Comparison of ENCODE assay signal across 1 cellular context in the genomic region with DNA sequence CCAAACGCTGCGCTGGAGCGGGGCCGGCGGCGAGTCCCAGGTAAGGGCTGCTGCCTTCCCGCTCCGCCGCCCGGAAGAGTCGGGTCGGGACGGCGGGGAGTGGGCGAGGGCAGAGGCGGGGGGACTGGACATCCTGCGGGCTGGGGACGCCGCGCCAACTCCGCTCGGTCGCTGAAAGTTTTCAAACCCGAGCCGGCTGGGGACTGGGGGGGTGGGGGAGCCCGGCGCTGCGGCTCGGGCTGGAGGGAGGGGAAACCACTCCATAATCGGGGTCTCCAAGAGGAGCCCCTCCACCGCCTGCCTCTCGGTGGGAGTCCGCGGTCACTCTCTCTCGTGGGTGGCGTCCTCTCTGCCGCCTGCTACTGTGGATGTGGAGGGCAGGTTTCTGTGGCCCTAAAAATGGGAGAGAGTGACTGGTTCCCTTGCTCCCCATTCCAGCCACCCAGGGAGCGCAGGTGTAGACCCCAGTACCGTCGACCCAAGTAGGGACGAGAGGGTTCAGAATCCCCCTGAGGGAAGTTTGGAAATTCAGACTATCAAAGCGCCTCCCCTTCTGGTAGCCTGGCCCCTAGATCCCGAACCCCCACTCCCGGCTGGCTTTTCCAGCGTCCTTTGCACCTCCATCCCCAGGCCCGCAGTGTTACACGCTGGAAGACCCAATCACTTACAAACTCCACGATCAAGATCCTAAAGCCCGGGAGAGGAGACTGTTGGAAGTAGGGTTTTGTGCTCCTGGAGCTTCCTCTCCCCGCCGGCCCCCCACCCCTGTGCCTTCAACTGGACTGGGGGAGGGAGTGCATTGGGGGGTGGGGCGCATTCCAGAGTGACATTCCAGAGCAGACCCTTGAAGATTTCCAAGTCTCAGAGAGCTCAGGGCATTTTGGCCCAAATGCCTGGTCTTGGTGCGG.
TF ChIP-seq lines count a peak whose summit lies in the region.

No MANE protein-coding gene starts in this region.

TF ChIP-seq in HepG2, 621 proteins besides CTCF, POLR2A, EP300 and RAD21 (continued from another document and continues in another):
- TF ChIP-seq, protein P1, sequence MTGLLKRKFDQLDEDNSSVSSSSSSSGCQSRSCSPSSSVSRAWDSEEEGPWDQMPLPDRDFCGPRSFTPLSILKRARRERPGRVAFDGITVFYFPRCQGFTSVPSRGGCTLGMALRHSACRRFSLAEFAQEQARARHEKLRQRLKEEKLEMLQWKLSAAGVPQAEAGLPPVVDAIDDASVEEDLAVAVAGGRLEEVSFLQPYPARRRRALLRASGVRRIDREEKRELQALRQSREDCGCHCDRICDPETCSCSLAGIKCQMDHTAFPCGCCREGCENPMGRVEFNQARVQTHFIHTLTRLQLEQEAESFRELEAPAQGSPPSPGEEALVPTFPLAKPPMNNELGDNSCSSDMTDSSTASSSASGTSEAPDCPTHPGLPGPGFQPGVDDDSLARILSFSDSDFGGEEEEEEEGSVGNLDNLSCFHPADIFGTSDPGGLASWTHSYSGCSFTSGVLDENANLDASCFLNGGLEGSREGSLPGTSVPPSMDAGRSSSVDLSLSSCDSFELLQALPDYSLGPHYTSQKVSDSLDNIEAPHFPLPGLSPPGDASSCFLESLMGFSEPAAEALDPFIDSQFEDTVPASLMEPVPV (CRISPR knock-in tag; IDR thresholded peaks at IDR 0.05) = 0 out of 2 replicates have a peak, but pooled peaks have one; percentile 4
- no peak for TF ChIP-seq USF2 (IDR thresholded peaks at IDR 0.05; ENCODE audit: low read depth, low read length)
- TF ChIP-seq USF2 (CRISPR knock-in tag; IDR thresholded peaks at IDR 0.05; ENCODE audit: borderline replicate concordance) = no peak
- TF ChIP-seq, protein P2, sequence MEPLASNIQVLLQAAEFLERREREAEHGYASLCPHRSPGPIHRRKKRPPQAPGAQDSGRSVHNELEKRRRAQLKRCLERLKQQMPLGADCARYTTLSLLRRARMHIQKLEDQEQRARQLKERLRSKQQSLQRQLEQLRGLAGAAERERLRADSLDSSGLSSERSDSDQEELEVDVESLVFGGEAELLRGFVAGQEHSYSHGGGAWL (CRISPR knock-in tag; IDR thresholded peaks at IDR 0.05) = no peak
- no peak for TF ChIP-seq SOX5 (CRISPR knock-in tag; IDR thresholded peaks at IDR 0.05; ENCODE audit: borderline replicate concordance)
- 0 out of 2 replicates have a peak, but pooled peaks have one; percentile 22 for TF ChIP-seq ZSCAN25 (CRISPR knock-in tag; IDR thresholded peaks at IDR 0.05)
- no peak for TF ChIP-seq MATR3 (CRISPR knock-in tag; IDR thresholded peaks at IDR 0.05)
- 0 out of 2 replicates have a peak, but pooled peaks have one; percentile 65 for TF ChIP-seq FOXO4 (CRISPR knock-in tag; conservative IDR thresholded peaks at IDR 0.05)
- TF ChIP-seq PHF8 (CRISPR knock-in tag; IDR thresholded peaks at IDR 0.05) = no peak
- TF ChIP-seq TEAD3 (CRISPR knock-in tag; optimal IDR thresholded peaks at IDR 0.05; ENCODE audit: borderline replicate concordance) = peak; percentile 9
- 0 out of 2 replicates have a peak, but pooled peaks have one; percentile 4 for TF ChIP-seq SIN3A (IDR thresholded peaks at IDR 0.05; ENCODE audit: borderline replicate concordance, low read depth, low read length)
- no peak for TF ChIP-seq FOSL1 (CRISPR knock-in tag; IDR thresholded peaks at IDR 0.05; ENCODE audit: borderline replicate concordance)
- no peak for TF ChIP-seq ADNP (CRISPR knock-in tag; IDR thresholded peaks at IDR 0.05)
- TF ChIP-seq ZSCAN21 (CRISPR knock-in tag; IDR thresholded peaks at IDR 0.05; ENCODE audit: borderline replicate concordance) = no peak
- TF ChIP-seq ELF1 (CRISPR knock-in tag; IDR thresholded peaks at IDR 0.05) = no peak
- TF ChIP-seq KLF11 (CRISPR knock-in tag; IDR thresholded peaks at IDR 0.05) = 0 out of 2 replicates have a peak, but pooled peaks have one; percentile 51
- no peak for TF ChIP-seq HNRNPL (IDR thresholded peaks at IDR 0.05; ENCODE audit: low read depth, low read length)
- no peak for TF ChIP-seq ZNF431 (CRISPR knock-in tag; IDR thresholded peaks at IDR 0.05; ENCODE audit: borderline replicate concordance, low read depth)
- TF ChIP-seq NPAS2 (CRISPR knock-in tag; IDR thresholded peaks at IDR 0.05; ENCODE audit: borderline replicate concordance) = no peak
- 0 out of 2 replicates have a peak, but pooled peaks have one; percentile 47 for TF ChIP-seq ZNF546 (CRISPR knock-in tag; conservative IDR thresholded peaks at IDR 0.05)
- TF ChIP-seq ZNF710 (CRISPR knock-in tag; IDR thresholded peaks at IDR 0.05; ENCODE audit: borderline replicate concordance) = no peak
- TF ChIP-seq ARID2 (CRISPR knock-in tag; IDR thresholded peaks at IDR 0.05; ENCODE audit: borderline replicate concordance) = no peak
- no peak for TF ChIP-seq PHF5A (CRISPR knock-in tag; IDR thresholded peaks at IDR 0.05; ENCODE audit: low read depth, unreplicated experiment)
- no peak for TF ChIP-seq ZNF652 (CRISPR knock-in tag; IDR thresholded peaks at IDR 0.05; ENCODE audit: borderline replicate concordance, low read depth)
- TF ChIP-seq ZBED4 (CRISPR knock-in tag; IDR thresholded peaks at IDR 0.05; ENCODE audit: borderline replicate concordance) = 0 out of 2 replicates have a peak, but pooled peaks have one; percentile 23
- TF ChIP-seq TAF1 (CRISPR knock-in tag; IDR thresholded peaks at IDR 0.05) = 0 out of 2 replicates have a peak, but pooled peaks have one; percentile 24
- TF ChIP-seq ZNF570 (CRISPR knock-in tag; IDR thresholded peaks at IDR 0.05; ENCODE audit: borderline replicate concordance) = no peak
- TF ChIP-seq ZFP37 (CRISPR knock-in tag; IDR thresholded peaks at IDR 0.05; ENCODE audit: borderline replicate concordance) = no peak
- 0 out of 2 replicates have a peak, but pooled peaks have one; percentile 3 for TF ChIP-seq ZNF263 (CRISPR knock-in tag; IDR thresholded peaks at IDR 0.05)
- TF ChIP-seq ZNF3 (CRISPR knock-in tag; IDR thresholded peaks at IDR 0.05) = no peak
- TF ChIP-seq HMG20B (CRISPR knock-in tag; conservative IDR thresholded peaks at IDR 0.05) = no peak
- TF ChIP-seq, protein P3, sequence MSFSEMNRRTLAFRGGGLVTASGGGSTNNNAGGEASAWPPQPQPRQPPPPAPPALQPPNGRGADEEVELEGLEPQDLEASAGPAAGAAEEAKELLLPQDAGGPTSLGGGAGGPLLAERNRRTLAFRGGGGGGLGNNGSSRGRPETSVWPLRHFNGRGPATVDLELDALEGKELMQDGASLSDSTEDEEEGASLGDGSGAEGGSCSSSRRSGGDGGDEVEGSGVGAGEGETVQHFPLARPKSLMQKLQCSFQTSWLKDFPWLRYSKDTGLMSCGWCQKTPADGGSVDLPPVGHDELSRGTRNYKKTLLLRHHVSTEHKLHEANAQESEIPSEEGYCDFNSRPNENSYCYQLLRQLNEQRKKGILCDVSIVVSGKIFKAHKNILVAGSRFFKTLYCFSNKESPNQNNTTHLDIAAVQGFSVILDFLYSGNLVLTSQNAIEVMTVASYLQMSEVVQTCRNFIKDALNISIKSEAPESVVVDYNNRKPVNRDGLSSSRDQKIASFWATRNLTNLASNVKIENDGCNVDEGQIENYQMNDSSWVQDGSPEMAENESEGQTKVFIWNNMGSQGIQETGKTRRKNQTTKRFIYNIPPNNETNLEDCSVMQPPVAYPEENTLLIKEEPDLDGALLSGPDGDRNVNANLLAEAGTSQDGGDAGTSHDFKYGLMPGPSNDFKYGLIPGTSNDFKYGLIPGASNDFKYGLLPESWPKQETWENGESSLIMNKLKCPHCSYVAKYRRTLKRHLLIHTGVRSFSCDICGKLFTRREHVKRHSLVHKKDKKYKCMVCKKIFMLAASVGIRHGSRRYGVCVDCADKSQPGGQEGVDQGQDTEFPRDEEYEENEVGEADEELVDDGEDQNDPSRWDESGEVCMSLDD (CRISPR knock-in tag; IDR thresholded peaks at IDR 0.05; ENCODE audit: borderline replicate concordance) = no peak
- TF ChIP-seq NRL (CRISPR knock-in tag; IDR thresholded peaks at IDR 0.05; ENCODE audit: borderline replicate concordance) = no peak
- TF ChIP-seq ZFP36L1 (CRISPR knock-in tag; IDR thresholded peaks at IDR 0.05) = no peak
- no peak for TF ChIP-seq RFX3 (CRISPR knock-in tag; IDR thresholded peaks at IDR 0.05)
- no peak for TF ChIP-seq KDM4B (CRISPR knock-in tag; IDR thresholded peaks at IDR 0.05)
- TF ChIP-seq ZSCAN29 (CRISPR knock-in tag; conservative IDR thresholded peaks at IDR 0.05) = no peak
- no peak for TF ChIP-seq KLF13 (CRISPR knock-in tag; IDR thresholded peaks at IDR 0.05)
- no peak for TF ChIP-seq ATM (IDR thresholded peaks at IDR 0.05; ENCODE audit: borderline replicate concordance)
- TF ChIP-seq PAF1 (CRISPR knock-in tag; IDR thresholded peaks at IDR 0.05) = no peak
- TF ChIP-seq PRDM4 (CRISPR knock-in tag; IDR thresholded peaks at IDR 0.05; ENCODE audit: borderline replicate concordance) = no peak
- TF ChIP-seq RORA (CRISPR knock-in tag; IDR thresholded peaks at IDR 0.05) = no peak
- 0 out of 2 replicates have a peak, but pooled peaks have one; percentile 12 for TF ChIP-seq EEA1 (CRISPR knock-in tag; IDR thresholded peaks at IDR 0.05; ENCODE audit: borderline replicate concordance)
